Comparison of ENCODE assay signal across 8 cellular contexts in genomic region chr12:76558684-76559276, GRCh38. TPM values are rescaled to one million over a fixed set of nuclear protein-coding genes. Genes with fewer than 3 reads are reported as not detected.
DNase-seq lines count a peak whose midpoint lies in the region; ATAC-seq and TF ChIP-seq lines count a peak whose summit lies in the region.

No MANE protein-coding gene starts in this region.

- intact Hi-C loops in activated CD4-positive, alpha-beta T cell treated with anti-CD3 and anti-CD28 coated beads for 36 hours (cut with DNase I, micrococcal nuclease), result loop anchor here (1.0 to 5.0 kb wide), 15 partner anchors 14 to 1166 kb away; partner anchors contain the start of genes BBS10 (in 2 of the 2), NAP1L1 (in 2 of the 2), ZDHHC17 (in 2 of the 2) and CSRP2 (in 1 of the 2)
- intact Hi-C loops in right lobe of liver (cut with DNase I), result no loop called here

- TF ChIP-seq POLR2A in right lobe of liver (IDR thresholded peaks at IDR 0.05), result no peak

- no peak for TF ChIP-seq CTCF in right lobe of liver (IDR thresholded peaks at IDR 0.05)

- H3K9me3 Mint-ChIP-seq in activated CD4-positive, alpha-beta T cell treated with anti-CD3 and anti-CD28 coated beads for 36 hours (ENCODE audit: low read depth), result no peaks in the 10 kb centered on the region

- H3K36me3 Mint-ChIP-seq in activated CD4-positive, alpha-beta T cell treated with anti-CD3 and anti-CD28 coated beads for 36 hours (ENCODE audit: low read depth), result peaks cover 7% of the 10 kb centered on the region

- peak overlapping the region; percentile 98 for H3K27ac Mint-ChIP-seq in activated CD4-positive, alpha-beta T cell treated with anti-CD3 and anti-CD28 coated beads for 36 hours

- peak overlapping the region; percentile 86 for H3K4me3 Mint-ChIP-seq in activated CD4-positive, alpha-beta T cell treated with anti-CD3 and anti-CD28 coated beads for 36 hours

- H3K27me3 Mint-ChIP-seq in activated CD4-positive, alpha-beta T cell treated with anti-CD3 and anti-CD28 coated beads for 36 hours, result no peaks in the 10 kb centered on the region

- no peaks in the 10 kb centered on the region for H3K9me3 ChIP-seq in right lobe of liver

- 3% methylated on average over 8 of the region's 24 CpGs for WGBS in right lobe of liver (ENCODE audit: insufficient coverage, low coverage, low lambda C conversion rate, missing lambda C conversion rate)

- H3K36me3 ChIP-seq in right lobe of liver, result no peaks in the 10 kb centered on the region

- peaks cover 29% of the 10 kb centered on the region for H3K4me1 Mint-ChIP-seq in activated CD4-positive, alpha-beta T cell treated with anti-CD3 and anti-CD28 coated beads for 36 hours

- H3K27me3 ChIP-seq in right lobe of liver, result no peaks in the 10 kb centered on the region

- ATAC-seq in HG02981 (IDR thresholded peaks at IDR 0.05; ENCODE audit: unreplicated experiment) (peak; percentile 39), right lobe of liver (peak; percentile 49 to 60 (median 54))
- ATAC-seq in activated CD4-positive, alpha-beta T cell treated with anti-CD3 and anti-CD28 coated beads for 36 hours, result peak; percentile 76

- H3K27ac ChIP-seq in cingulate gyrus (ENCODE audit: low read depth, low read length) (peak overlapping the region; percentile 97), right lobe of liver (peak overlapping the region; percentile 93 to 98 (median 97))

- CTCF ChIA-PET in activated CD4-positive, alpha-beta T cell treated with anti-CD3 and anti-CD28 coated beads for 36 hours (lab: Charles Lee), result interaction anchor here (1.1 kb wide), 1 partner anchor 27 kb away, joined by 4 read pairs; no protein-coding TSS in a partner anchor

- POLR2A ChIA-PET in activated CD4-positive, alpha-beta T cell treated with anti-CD3 and anti-CD28 coated beads for 36 hours (lab: Charles Lee), result interaction anchor here (0.5 to 1.2 kb wide), 7 partner anchors 8 to 1063 kb away, joined by 3 to 6 read pairs (median 3); no protein-coding TSS in a partner anchor

- peaks cover 0 to 23% (median 11%) of the 10 kb centered on the region in 4 donors for H3K4me1 ChIP-seq in right lobe of liver

- peak overlapping the region; percentile 80 to 95 (median 87) for H3K4me3 ChIP-seq in right lobe of liver

- DNase-seq in NCI-H1417 (lab: John Stamatoyannopoulos, UW) (peak; percentile 68 to 89 (median 86)), NCI-H1417 treated with DMSO at 0.1 percent for 48 hours (lab: John Stamatoyannopoulos, UW) (no peak), NCI-H2171 treated with DMSO at 0.1 percent for 48 hours (lab: John Stamatoyannopoulos, UW) (peak; percentile 62), right lobe of liver (peak; percentile 68 to 75 (median 69))
- DNase-seq in activated CD4-positive, alpha-beta T cell treated with anti-CD3 and anti-CD28 coated beads for 36 hours, result peak; percentile 90
- peak; percentile 45 to 48 (median 47) for DNase-seq in stimulated activated CD4-positive, alpha-beta T cell treated with anti-CD3 and anti-CD28 coated beads, TNF-alpha, amount 100 ng/mL, for 1 hour (ENCODE audit: low read depth in 3 of 3, low spot score in 1 of 3)

RNA-seq across cellular contexts. Expression of gene OSBPL8, which starts 0.8 kb away (rescaled TPM):
- total RNA-seq in activated CD4-positive, alpha-beta T cell treated with anti-CD3 and anti-CD28 coated beads for 36 hours, result 10 to 100 TPM; 70.2 to 78.5 TPM
- total RNA-seq in right lobe of liver, result 10 to 100 TPM; 20.2 to 29.1 (median 24.2) TPM

Comparison
In these comparisons a context has a peak if more than half of its experiments do, and no peak if none do; other contexts are left out.
1. intact Hi-C loops: an anchor here in activated CD4-positive, alpha-beta T cell treated with anti-CD3 and anti-CD28 coated beads for 36 hours (1.0 to 5.0 kb wide); none called in right lobe of liver.